In the genomic region with DNA sequence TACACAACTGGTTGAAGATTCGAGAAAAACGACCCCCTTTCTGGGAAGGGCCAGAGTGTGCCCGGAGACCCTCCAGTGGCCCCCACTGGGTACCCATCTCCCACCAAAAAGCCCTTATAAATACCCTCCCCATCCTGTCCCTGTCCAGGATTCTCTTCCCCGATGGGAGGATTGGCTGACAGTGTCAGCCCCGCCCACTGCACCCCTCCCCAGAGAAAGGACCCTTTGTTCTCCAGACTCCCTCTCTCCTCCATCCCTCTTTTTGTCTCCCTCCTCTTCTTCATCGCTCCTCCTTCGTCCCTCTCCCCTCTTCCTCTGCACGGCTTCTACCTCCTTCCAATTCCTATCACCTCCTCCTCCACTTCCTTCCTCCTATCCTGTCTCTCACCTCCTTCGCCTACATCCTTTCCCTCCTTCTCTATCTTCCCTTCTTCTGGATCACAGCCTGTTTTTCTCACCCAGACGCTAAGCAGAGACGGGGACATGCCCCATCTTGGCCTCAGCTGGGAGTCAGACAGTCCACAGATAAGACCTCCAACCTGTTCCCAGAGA, we compare ENCODE assay signal across 2 cellular contexts.
TF ChIP-seq lines count a peak whose summit lies in the region.

No MANE protein-coding gene starts in this region.

TF ChIP-seq in HCT116, 20 proteins besides CTCF, POLR2A, EP300 and RAD21:
- TF ChIP-seq JUND (IDR thresholded peaks at IDR 0.05) (no peak), EZH2phosphoT487 (IDR thresholded peaks at IDR 0.05; ENCODE audit: borderline replicate concordance) (no peak), SIN3A (IDR thresholded peaks at IDR 0.05; ENCODE audit: low read depth) (no peak), EZH2 (IDR thresholded peaks at IDR 0.05) (no peak)
TF ChIP-seq in HCT116: peak in this region for 0.

TF ChIP-seq in WTC11, 78 proteins besides CTCF, POLR2A, EP300 and RAD21:
- TF ChIP-seq EMX1 (CRISPR knock-in tag; IDR thresholded peaks at IDR 0.05) (no peak), GABPB1 (CRISPR knock-in tag; IDR thresholded peaks at IDR 0.05) (no peak), ZNF423 (CRISPR knock-in tag; IDR thresholded peaks at IDR 0.05) (no peak), ZNF121 (CRISPR knock-in tag; IDR thresholded peaks at IDR 0.05) (no peak), JAZF1 (CRISPR knock-in tag; IDR thresholded peaks at IDR 0.05) (no peak)
- TF ChIP-seq, protein P1, sequence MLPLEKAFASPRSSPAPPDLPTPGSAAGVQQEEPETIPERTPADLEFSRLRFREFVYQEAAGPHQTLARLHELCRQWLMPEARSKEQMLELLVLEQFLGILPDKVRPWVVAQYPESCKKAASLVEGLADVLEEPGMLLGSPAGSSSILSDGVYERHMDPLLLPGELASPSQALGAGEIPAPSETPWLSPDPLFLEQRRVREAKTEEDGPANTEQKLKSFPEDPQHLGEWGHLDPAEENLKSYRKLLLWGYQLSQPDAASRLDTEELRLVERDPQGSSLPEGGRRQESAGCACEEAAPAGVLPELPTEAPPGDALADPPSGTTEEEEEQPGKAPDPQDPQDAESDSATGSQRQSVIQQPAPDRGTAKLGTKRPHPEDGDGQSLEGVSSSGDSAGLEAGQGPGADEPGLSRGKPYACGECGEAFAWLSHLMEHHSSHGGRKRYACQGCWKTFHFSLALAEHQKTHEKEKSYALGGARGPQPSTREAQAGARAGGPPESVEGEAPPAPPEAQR (CRISPR knock-in tag; IDR thresholded peaks at IDR 0.05), result no peak
- TF ChIP-seq, protein P2, sequence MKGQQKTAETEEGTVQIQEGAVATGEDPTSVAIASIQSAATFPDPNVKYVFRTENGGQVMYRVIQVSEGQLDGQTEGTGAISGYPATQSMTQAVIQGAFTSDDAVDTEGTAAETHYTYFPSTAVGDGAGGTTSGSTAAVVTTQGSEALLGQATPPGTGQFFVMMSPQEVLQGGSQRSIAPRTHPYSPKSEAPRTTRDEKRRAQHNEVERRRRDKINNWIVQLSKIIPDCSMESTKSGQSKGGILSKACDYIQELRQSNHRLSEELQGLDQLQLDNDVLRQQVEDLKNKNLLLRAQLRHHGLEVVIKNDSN (CRISPR knock-in tag; IDR thresholded peaks at IDR 0.05), result no peak
- TF ChIP-seq, protein P3, sequence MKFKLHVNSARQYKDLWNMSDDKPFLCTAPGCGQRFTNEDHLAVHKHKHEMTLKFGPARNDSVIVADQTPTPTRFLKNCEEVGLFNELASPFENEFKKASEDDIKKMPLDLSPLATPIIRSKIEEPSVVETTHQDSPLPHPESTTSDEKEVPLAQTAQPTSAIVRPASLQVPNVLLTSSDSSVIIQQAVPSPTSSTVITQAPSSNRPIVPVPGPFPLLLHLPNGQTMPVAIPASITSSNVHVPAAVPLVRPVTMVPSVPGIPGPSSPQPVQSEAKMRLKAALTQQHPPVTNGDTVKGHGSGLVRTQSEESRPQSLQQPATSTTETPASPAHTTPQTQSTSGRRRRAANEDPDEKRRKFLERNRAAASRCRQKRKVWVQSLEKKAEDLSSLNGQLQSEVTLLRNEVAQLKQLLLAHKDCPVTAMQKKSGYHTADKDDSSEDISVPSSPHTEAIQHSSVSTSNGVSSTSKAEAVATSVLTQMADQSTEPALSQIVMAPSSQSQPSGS (CRISPR knock-in tag; IDR thresholded peaks at IDR 0.05; ENCODE audit: borderline replicate concordance, low read depth), result no peak
